Comparison of ENCODE assay signal across 8 cellular contexts in the genomic region with DNA sequence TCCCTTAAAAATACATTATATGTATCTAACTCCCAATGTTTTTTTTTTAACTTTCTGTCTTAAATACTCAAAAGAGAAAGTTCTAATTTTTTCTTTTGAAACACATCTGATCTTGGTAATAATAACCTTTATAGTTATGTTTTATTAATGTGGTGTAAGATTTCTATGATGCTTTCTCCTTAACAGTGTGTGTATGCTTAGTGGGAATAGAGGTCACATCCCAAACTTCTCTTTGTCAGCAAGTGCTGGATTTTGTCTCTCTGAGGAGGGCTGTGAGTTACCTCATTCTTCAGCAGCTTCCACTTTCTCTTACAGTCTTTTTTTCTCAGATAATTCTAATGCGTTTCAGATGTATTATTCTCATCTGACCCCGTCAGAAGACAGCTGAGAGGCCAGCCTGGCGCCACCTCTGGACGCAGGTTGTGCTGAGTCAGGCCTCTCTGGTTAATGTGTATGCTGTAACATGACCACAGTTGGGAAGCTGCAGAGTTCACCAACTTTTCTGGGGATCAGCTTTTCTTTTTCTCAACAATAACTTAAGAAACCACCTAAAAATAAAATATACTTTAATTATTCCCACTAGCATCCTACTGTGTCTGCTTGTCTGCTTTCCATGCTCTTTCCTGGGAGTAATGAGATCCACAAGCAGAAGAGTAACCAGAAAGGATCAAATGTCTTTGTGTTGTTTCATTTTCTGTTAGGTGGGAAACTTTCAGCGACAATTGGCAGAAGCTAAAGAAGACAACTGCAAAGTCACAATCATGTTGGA.
DNase-seq lines count a peak whose midpoint lies in the region; ATAC-seq and TF ChIP-seq lines count a peak whose summit lies in the region.
"Had no signal": no experiment of that assay in that cellular context is flagged by ENCODE, and none has a peak within 500 bp of the region (broad histone marks: within the 10 kb centered on the region; RNA-seq: fewer than 3 reads in every experiment).

No MANE protein-coding gene starts in this region.

- TF ChIP-seq CTCF in MM.1S (IDR thresholded peaks at IDR 0.05; ENCODE audit: low read length): peak; percentile 37

- no peak overlapping the region for H3K4me3 Mint-ChIP-seq in activated naive CD4-positive, alpha-beta T cell treated with anti-CD3 and anti-CD28 coated beads, Interleukin-2, amount 10 ng/mL, durations not matched to agents 7 days and 5 days

- H3F3A ChIP-seq in MM.1S (ENCODE audit: insufficient read depth, low read length): peaks cover 18% of the 10 kb centered on the region

- H4K20me1 ChIP-seq in MM.1S (ENCODE audit: insufficient read depth, low read length): no peaks in the 10 kb centered on the region

- ATAC-seq in GM19467 (IDR thresholded peaks at IDR 0.05; ENCODE audit: unreplicated experiment): peak; percentile 76

- H3K9ac ChIP-seq in MM.1S (ENCODE audit: low read length) (no peak overlapping the region), skeletal muscle tissue (ENCODE audit: low read depth in 1 of 3, low read length in 3 of 3) (peak overlapping the region in 2 of 3 donors; percentile 7 to 52)

- no peaks in the 10 kb centered on the region for H3K36me3 ChIP-seq in MM.1S (replicated peaks; ENCODE audit: insufficient read depth, low read length)
- H3K36me3 ChIP-seq in skeletal muscle tissue (ENCODE audit: control insufficient read depth in 3 of 3, insufficient read depth in 3 of 3, low read length in 3 of 3): no peaks in the 10 kb centered on the region

- no peak overlapping the region for H3K27ac Mint-ChIP-seq in activated naive CD4-positive, alpha-beta T cell treated with anti-CD3 and anti-CD28 coated beads, Interleukin-2, amount 10 ng/mL, durations not matched to agents 7 days and 5 days

- peak overlapping the region; percentile 6; the same call in 1 of the 2 replicates for H3K27ac ChIP-seq in MM.1S (ENCODE audit: low read length)
- H3K27ac ChIP-seq in skeletal muscle tissue (ENCODE audit: low read depth, low read length): no peak overlapping the region

- H3K27me3 ChIP-seq in MM.1S (replicated peaks; ENCODE audit: insufficient read depth, low read length): no peaks in the 10 kb centered on the region
- no peaks in the 10 kb centered on the region for H3K27me3 ChIP-seq in skeletal muscle tissue (ENCODE audit: control insufficient read depth in 3 of 3, insufficient read depth in 3 of 3, low read length in 3 of 3)

- CTCF ChIA-PET in activated naive CD4-positive, alpha-beta T cell treated with anti-CD3 and anti-CD28 coated beads, Interleukin-2, amount 10 ng/mL, durations not matched to agents 7 days and 5 days (lab: Charles Lee): interaction anchor here (1.3 kb wide), 1 partner anchor 32 kb away, joined by 3 read pairs; no protein-coding TSS in a partner anchor

- no peak overlapping the region for H2AFZ ChIP-seq in MM.1S (ENCODE audit: low read length)

- no peaks in the 10 kb centered on the region for H3K9me2 ChIP-seq in MM.1S (replicated peaks; ENCODE audit: insufficient read depth, low read length)

- no peaks in the 10 kb centered on the region for H3K27me3 Mint-ChIP-seq in activated naive CD4-positive, alpha-beta T cell treated with anti-CD3 and anti-CD28 coated beads, Interleukin-2, amount 10 ng/mL, durations not matched to agents 7 days and 5 days

- no peaks in the 10 kb centered on the region for H3K9me3 Mint-ChIP-seq in activated naive CD4-positive, alpha-beta T cell treated with anti-CD3 and anti-CD28 coated beads, Interleukin-2, amount 10 ng/mL, durations not matched to agents 7 days and 5 days

- H3K79me2 ChIP-seq in MM.1S (ENCODE audit: low read length): no peaks in the 10 kb centered on the region

- peaks cover 12% of the 10 kb centered on the region for H3K36me3 Mint-ChIP-seq in activated naive CD4-positive, alpha-beta T cell treated with anti-CD3 and anti-CD28 coated beads, Interleukin-2, amount 10 ng/mL, durations not matched to agents 7 days and 5 days

- peaks cover 4% of the 10 kb centered on the region for H3K4me1 ChIP-seq in MM.1S (ENCODE audit: low read length)
- H3K4me1 ChIP-seq in skeletal muscle tissue (ENCODE audit: control insufficient read depth in 3 of 3, insufficient read depth in 3 of 3, low read length in 3 of 3): peaks cover 0 to 4% (median 3%) of the 10 kb centered on the region in 3 donors

- H3K4me2 ChIP-seq in MM.1S (ENCODE audit: low read depth, low read length): peak overlapping the region; percentile 69

- H3K4me3 ChIP-seq in MM.1S (ENCODE audit: low read length) (peak overlapping the region; percentile 4; the same call in 1 of the 2 replicates), skeletal muscle tissue (ENCODE audit: low read length in 3 of 3) (peak overlapping the region in 2 of 3 donors; percentile 8 to 59)

- peaks cover 4% of the 10 kb centered on the region for H3K4me1 Mint-ChIP-seq in activated naive CD4-positive, alpha-beta T cell treated with anti-CD3 and anti-CD28 coated beads, Interleukin-2, amount 10 ng/mL, durations not matched to agents 7 days and 5 days

- H3K9me3 ChIP-seq in MM.1S (replicated peaks; ENCODE audit: insufficient read depth, low read length): no peaks in the 10 kb centered on the region
- no peaks in the 10 kb centered on the region for H3K9me3 ChIP-seq in skeletal muscle tissue (ENCODE audit: control insufficient read depth in 3 of 3, low read length in 3 of 3)

- peak; percentile 85 for DNase-seq in MM.1S
- DNase-seq in fibroblast of peridontal ligament (ENCODE audit: extremely low read depth): peak; percentile 92
- no peak for DNase-seq in Ammon's horn (ENCODE audit: low spot score)
- DNase-seq in NCI-H1048 (lab: John Stamatoyannopoulos, UW): no peak
- DNase-seq in activated naive CD4-positive, alpha-beta T cell treated with anti-CD3 and anti-CD28 coated beads, Interleukin-2, amount 10 ng/mL, durations not matched to agents 7 days and 5 days: no peak
- DNase-seq: stimulated activated naive CD4-positive, alpha-beta T cell treated with Interleukin-2 at 50 U/mL for 16 hours had no signal

Comparison
In these comparisons a context has a peak if more than half of its experiments do, and no peak if none do; other contexts are left out.
1. DNase-seq: peak in MM.1S (single experiment) and fibroblast of peridontal ligament (single experiment); none in Ammon's horn (single experiment), NCI-H1048 (single experiment) and activated naive CD4-positive, alpha-beta T cell treated with anti-CD3 and anti-CD28 coated beads, Interleukin-2, amount 10 ng/mL, durations not matched to agents 7 days and 5 days (single experiment).